ENCODE assay signal across 1 cellular context in the genomic region with DNA sequence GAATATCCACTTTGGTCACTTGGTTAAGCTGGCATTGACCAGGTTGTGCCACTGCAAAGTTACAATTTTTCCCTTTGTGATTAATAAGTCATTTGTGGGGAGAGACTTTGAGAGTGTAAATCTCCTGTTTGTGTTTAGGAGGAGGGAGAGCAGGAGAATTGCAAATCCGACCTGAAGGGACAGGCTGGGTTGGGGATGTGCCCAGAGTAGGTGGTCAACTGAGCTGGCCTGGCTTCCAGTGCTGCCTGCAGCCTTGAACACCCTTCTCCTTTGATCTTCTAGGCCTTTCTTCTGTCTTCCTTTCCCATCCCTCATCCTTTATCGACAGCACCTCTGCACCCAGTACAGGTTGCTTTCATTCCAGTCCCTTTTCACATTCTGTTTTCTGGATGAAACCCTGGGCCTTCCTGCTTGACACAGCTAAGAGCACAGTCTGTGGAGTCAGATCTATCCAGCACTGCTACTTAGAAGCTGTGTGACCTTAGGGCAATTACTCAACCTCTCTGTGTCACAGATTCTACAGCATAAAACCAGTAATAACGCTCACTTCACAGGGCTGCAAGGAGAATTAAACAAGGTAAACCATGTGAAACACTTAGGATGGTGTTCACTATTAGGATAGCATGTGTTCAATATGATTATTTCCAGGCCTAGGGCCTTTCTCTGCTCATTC.
TF ChIP-seq lines count a peak whose summit lies in the region.

No MANE protein-coding gene starts in this region.

TF ChIP-seq in GM23338, 12 proteins besides CTCF, POLR2A, EP300 and RAD21 (continued from another document):
- TF ChIP-seq, protein P1, sequence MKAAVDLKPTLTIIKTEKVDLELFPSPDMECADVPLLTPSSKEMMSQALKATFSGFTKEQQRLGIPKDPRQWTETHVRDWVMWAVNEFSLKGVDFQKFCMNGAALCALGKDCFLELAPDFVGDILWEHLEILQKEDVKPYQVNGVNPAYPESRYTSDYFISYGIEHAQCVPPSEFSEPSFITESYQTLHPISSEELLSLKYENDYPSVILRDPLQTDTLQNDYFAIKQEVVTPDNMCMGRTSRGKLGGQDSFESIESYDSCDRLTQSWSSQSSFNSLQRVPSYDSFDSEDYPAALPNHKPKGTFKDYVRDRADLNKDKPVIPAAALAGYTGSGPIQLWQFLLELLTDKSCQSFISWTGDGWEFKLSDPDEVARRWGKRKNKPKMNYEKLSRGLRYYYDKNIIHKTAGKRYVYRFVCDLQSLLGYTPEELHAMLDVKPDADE (IDR thresholded peaks at IDR 0.05), result no peak
- TF ChIP-seq ZNF114 (CRISPR knock-in tag; IDR thresholded peaks at IDR 0.05) (no peak), STAT1 (IDR thresholded peaks at IDR 0.05; ENCODE audit: unreplicated experiment) (no peak), ZNF331 (CRISPR knock-in tag; IDR thresholded peaks at IDR 0.05; ENCODE audit: low read depth) (no peak), EZH2phosphoT487 (IDR thresholded peaks at IDR 0.05; ENCODE audit: unreplicated experiment) (no peak), POLR2AphosphoS5 (IDR thresholded peaks at IDR 0.05; ENCODE audit: low read depth) (no peak), JUNB (IDR thresholded peaks at IDR 0.05; ENCODE audit: unreplicated experiment) (no peak), CREB1 (CRISPR knock-in tag; IDR thresholded peaks at IDR 0.05; ENCODE audit: low read depth) (no peak), NANOG (IDR thresholded peaks at IDR 0.05; ENCODE audit: borderline replicate concordance) (no peak)
- TF ChIP-seq, protein P2, sequence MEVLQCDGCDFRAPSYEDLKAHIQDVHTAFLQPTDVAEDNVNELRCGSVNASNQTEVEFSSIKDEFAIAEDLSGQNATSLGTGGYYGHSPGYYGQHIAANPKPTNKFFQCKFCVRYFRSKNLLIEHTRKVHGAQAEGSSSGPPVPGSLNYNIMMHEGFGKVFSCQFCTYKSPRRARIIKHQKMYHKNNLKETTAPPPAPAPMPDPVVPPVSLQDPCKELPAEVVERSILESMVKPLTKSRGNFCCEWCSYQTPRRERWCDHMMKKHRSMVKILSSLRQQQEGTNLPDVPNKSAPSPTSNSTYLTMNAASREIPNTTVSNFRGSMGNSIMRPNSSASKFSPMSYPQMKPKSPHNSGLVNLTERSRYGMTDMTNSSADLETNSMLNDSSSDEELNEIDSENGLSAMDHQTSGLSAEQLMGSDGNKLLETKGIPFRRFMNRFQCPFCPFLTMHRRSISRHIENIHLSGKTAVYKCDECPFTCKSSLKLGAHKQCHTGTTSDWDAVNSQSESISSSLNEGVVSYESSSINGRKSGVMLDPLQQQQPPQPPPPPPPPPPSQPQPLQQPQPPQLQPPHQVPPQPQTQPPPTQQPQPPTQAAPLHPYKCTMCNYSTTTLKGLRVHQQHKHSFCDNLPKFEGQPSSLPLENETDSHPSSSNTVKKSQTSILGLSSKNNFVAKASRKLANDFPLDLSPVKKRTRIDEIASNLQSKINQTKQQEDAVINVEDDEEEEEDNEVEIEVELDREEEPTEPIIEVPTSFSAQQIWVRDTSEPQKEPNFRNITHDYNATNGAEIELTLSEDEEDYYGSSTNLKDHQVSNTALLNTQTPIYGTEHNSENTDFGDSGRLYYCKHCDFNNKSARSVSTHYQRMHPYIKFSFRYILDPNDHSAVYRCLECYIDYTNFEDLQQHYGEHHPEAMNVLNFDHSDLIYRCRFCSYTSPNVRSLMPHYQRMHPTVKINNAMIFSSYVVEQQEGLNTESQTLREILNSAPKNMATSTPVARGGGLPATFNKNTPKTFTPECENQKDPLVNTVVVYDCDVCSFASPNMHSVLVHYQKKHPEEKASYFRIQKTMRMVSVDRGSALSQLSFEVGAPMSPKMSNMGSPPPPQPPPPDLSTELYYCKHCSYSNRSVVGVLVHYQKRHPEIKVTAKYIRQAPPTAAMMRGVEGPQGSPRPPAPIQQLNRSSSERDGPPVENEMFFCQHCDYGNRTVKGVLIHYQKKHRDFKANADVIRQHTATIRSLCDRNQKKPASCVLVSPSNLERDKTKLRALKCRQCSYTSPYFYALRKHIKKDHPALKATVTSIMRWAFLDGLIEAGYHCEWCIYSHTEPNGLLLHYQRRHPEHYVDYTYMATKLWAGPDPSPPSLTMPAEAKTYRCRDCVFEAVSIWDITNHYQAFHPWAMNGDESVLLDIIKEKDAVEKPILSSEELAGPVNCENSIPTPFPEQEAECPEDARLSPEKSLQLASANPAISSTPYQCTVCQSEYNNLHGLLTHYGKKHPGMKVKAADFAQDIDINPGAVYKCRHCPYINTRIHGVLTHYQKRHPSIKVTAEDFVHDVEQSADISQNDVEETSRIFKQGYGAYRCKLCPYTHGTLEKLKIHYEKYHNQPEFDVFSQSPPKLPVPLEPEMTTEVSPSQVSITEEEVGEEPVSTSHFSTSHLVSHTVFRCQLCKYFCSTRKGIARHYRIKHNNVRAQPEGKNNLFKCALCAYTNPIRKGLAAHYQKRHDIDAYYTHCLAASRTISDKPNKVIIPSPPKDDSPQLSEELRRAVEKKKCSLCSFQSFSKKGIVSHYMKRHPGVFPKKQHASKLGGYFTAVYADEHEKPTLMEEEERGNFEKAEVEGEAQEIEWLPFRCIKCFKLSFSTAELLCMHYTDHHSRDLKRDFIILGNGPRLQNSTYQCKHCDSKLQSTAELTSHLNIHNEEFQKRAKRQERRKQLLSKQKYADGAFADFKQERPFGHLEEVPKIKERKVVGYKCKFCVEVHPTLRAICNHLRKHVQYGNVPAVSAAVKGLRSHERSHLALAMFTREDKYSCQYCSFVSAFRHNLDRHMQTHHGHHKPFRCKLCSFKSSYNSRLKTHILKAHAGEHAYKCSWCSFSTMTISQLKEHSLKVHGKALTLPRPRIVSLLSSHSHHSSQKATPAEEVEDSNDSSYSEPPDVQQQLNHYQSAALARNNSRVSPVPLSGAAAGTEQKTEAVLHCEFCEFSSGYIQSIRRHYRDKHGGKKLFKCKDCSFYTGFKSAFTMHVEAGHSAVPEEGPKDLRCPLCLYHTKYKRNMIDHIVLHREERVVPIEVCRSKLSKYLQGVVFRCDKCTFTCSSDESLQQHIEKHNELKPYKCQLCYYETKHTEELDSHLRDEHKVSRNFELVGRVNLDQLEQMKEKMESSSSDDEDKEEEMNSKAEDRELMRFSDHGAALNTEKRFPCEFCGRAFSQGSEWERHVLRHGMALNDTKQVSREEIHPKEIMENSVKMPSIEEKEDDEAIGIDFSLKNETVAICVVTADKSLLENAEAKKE (CRISPR knock-in tag; IDR thresholded peaks at IDR 0.05), result no peak
- TF ChIP-seq, protein P3, sequence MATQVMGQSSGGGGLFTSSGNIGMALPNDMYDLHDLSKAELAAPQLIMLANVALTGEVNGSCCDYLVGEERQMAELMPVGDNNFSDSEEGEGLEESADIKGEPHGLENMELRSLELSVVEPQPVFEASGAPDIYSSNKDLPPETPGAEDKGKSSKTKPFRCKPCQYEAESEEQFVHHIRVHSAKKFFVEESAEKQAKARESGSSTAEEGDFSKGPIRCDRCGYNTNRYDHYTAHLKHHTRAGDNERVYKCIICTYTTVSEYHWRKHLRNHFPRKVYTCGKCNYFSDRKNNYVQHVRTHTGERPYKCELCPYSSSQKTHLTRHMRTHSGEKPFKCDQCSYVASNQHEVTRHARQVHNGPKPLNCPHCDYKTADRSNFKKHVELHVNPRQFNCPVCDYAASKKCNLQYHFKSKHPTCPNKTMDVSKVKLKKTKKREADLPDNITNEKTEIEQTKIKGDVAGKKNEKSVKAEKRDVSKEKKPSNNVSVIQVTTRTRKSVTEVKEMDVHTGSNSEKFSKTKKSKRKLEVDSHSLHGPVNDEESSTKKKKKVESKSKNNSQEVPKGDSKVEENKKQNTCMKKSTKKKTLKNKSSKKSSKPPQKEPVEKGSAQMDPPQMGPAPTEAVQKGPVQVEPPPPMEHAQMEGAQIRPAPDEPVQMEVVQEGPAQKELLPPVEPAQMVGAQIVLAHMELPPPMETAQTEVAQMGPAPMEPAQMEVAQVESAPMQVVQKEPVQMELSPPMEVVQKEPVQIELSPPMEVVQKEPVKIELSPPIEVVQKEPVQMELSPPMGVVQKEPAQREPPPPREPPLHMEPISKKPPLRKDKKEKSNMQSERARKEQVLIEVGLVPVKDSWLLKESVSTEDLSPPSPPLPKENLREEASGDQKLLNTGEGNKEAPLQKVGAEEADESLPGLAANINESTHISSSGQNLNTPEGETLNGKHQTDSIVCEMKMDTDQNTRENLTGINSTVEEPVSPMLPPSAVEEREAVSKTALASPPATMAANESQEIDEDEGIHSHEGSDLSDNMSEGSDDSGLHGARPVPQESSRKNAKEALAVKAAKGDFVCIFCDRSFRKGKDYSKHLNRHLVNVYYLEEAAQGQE (IDR thresholded peaks at IDR 0.05; ENCODE audit: unreplicated experiment), result no peak
